ENCODE assay signal across 1 cellular context in the genomic region with DNA sequence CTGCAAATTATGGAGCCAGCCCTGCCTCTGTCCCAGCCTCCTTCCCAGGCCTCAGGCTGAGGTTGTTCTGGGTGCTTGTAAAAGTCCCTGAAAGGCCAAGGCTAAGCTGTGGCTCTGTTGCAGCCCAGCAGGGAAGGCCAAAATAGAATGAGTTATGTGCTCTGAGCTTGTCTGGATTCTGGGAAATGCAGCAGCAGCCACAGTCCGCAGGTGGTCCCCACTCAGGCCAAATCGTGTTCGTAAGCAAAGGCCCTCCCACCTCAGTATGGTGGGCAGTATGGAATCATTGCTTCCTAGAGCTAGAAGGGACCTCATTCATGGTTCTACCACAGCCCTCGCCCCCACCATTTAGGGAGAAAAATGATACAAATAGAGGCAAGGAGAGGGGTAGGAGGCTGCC.
TF ChIP-seq lines count a peak whose summit lies in the region.

No MANE protein-coding gene starts in this region.

TF ChIP-seq in HepG2, 621 proteins besides CTCF, POLR2A, EP300 and RAD21 (continued from another document):
- TF ChIP-seq, protein P1, sequence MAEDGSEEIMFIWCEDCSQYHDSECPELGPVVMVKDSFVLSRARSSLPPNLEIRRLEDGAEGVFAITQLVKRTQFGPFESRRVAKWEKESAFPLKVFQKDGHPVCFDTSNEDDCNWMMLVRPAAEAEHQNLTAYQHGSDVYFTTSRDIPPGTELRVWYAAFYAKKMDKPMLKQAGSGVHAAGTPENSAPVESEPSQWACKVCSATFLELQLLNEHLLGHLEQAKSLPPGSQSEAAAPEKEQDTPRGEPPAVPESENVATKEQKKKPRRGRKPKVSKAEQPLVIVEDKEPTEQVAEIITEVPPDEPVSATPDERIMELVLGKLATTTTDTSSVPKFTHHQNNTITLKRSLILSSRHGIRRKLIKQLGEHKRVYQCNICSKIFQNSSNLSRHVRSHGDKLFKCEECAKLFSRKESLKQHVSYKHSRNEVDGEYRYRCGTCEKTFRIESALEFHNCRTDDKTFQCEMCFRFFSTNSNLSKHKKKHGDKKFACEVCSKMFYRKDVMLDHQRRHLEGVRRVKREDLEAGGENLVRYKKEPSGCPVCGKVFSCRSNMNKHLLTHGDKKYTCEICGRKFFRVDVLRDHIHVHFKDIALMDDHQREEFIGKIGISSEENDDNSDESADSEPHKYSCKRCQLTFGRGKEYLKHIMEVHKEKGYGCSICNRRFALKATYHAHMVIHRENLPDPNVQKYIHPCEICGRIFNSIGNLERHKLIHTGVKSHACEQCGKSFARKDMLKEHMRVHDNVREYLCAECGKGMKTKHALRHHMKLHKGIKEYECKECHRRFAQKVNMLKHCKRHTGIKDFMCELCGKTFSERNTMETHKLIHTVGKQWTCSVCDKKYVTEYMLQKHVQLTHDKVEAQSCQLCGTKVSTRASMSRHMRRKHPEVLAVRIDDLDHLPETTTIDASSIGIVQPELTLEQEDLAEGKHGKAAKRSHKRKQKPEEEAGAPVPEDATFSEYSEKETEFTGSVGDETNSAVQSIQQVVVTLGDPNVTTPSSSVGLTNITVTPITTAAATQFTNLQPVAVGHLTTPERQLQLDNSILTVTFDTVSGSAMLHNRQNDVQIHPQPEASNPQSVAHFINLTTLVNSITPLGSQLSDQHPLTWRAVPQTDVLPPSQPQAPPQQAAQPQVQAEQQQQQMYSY (CRISPR knock-in tag; IDR thresholded peaks at IDR 0.05) = no peak
- no peak for TF ChIP-seq KLF12 (CRISPR knock-in tag; IDR thresholded peaks at IDR 0.05; ENCODE audit: borderline replicate concordance)
